ENCODE assay signal across 1 cellular context in the genomic region with DNA sequence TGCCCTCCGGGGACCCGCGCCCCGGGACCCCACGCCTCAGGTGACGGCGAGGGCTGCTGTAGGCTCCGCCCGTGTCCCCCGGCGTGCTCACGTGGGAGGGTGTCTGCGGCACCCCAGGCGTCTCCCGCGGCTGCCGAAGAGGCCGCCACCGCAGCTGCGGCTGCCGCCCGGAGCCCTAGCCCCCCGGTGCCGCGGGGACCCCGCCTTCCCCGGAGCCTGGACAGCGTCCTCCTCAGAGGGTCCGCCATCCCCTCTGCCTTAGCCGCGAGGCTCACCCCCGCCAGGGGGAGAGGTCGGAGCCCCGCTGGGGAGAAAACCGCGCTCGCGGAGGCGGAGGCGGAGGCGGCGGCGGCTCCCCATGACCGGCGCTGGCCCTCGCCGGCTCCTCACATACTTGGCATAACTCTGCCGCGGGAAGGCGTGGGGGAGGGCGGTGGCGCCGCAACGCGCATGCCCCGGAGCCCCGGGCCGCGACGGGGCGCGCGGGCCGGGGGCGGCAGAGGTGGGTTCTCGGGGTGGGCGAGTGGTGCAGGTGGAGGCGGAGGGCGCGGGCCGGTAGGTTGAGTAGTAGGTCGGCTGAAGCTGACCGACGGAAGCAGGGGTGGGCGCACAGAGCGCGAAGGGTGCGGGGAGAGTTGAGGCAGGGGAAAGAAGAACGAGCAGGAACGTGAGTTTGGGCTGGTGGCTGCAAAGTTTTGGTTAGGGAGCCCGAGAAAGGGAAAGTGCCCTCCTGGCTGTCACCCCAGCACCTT.
TF ChIP-seq lines count a peak whose summit lies in the region.

No MANE protein-coding gene starts in this region.

TF ChIP-seq in IMR-90, 13 proteins besides CTCF, POLR2A, EP300 and RAD21 (continued from another document):
- no peak for TF ChIP-seq MAFK (IDR thresholded peaks at IDR 0.05; ENCODE audit: low read depth, low read length)
- TF ChIP-seq MAZ (IDR thresholded peaks at IDR 0.05; ENCODE audit: borderline replicate concordance, low read depth, low read length) = 0 out of 2 replicates have a peak, but pooled peaks have one; percentile 15
- TF ChIP-seq MXI1 (IDR thresholded peaks at IDR 0.05; ENCODE audit: borderline replicate concordance, low read depth, low read length) = peak; percentile 28; the same call in 1 of the 2 replicates
